Comparison of ENCODE assay signal across 1 cellular context in genomic region chr16:11538880-11539279, GRCh38.
TF ChIP-seq lines count a peak whose summit lies in the region.

No MANE protein-coding gene starts in this region.

TF ChIP-seq in GM23338, 12 proteins besides CTCF, POLR2A, EP300 and RAD21:
- no peak for TF ChIP-seq ZNF462 (CRISPR knock-in tag; IDR thresholded peaks at IDR 0.05)
- TF ChIP-seq CREB1 (CRISPR knock-in tag; IDR thresholded peaks at IDR 0.05; ENCODE audit: low read depth) = no peak
- TF ChIP-seq STAT1 (IDR thresholded peaks at IDR 0.05; ENCODE audit: unreplicated experiment) = no peak
- no peak for TF ChIP-seq POLR2AphosphoS5 (IDR thresholded peaks at IDR 0.05; ENCODE audit: low read depth)
- TF ChIP-seq EZH2phosphoT487 (IDR thresholded peaks at IDR 0.05; ENCODE audit: unreplicated experiment) = no peak
- no peak for TF ChIP-seq EZH2 (IDR thresholded peaks at IDR 0.05; ENCODE audit: low read depth, unreplicated experiment)
- TF ChIP-seq ZNF331 (CRISPR knock-in tag; IDR thresholded peaks at IDR 0.05; ENCODE audit: low read depth) = no peak
- no peak for TF ChIP-seq ETS1 (IDR thresholded peaks at IDR 0.05)
- no peak for TF ChIP-seq NANOG (IDR thresholded peaks at IDR 0.05; ENCODE audit: borderline replicate concordance)
